In genomic region chr11:128515086-128515485, GRCh38 we compare ENCODE assay signal across 16 cellular contexts.
DNase-seq lines count a peak whose midpoint lies in the region; ATAC-seq, FAIRE-seq and TF ChIP-seq lines count a peak whose summit lies in the region.
"Had no signal": no experiment of that assay in that cellular context is flagged by ENCODE, and none has a peak within 500 bp of the region (broad histone marks: within the 10 kb centered on the region; RNA-seq: fewer than 3 reads in every experiment).

No MANE protein-coding gene starts in this region.

- WGBS in SK-N-SH (ENCODE audit: low lambda C conversion rate): 87% methylated on average over 6 of the region's 6 CpGs

- ATAC-seq in SK-N-SH treated with all-trans-retinoic acid at 6 μM for 48 hours: no peak
- no peak for ATAC-seq in HG03378 (IDR thresholded peaks at IDR 0.05; ENCODE audit: unreplicated experiment)

- CTCF ChIA-PET in SK-N-SH (lab: Yijun Ruan, JAX) (interaction anchor here (2.4 kb wide), 1 partner anchor 117 kb away, joined by 6 read pairs; no protein-coding TSS in a partner anchor), OCI-LY7 (lab: Charles Lee; ENCODE audit: unreplicated experiment) (interaction anchor here (1.1 kb wide), 1 partner anchor 17 kb away, joined by 5 read pairs; no protein-coding TSS in a partner anchor)

- H3K9me2 ChIP-seq in SK-N-SH (no peaks in the 10 kb centered on the region), OCI-LY7 (ENCODE audit: insufficient read depth, low read length) (no peaks in the 10 kb centered on the region)

- no peak overlapping the region for H2AFZ ChIP-seq in SK-N-SH (ENCODE audit: low read depth)
- H2AFZ ChIP-seq in OCI-LY7 (ENCODE audit: low read length): no peak overlapping the region

- H3K79me2 ChIP-seq in SK-N-SH (ENCODE audit: insufficient read depth) (peaks cover 100% of the 10 kb centered on the region), OCI-LY7 (ENCODE audit: insufficient read depth, low read depth, low read length) (peaks cover 100% of the 10 kb centered on the region)

- TF ChIP-seq RAD21 in SK-N-SH (IDR thresholded peaks at IDR 0.05; ENCODE audit: low read length): no peak

- H3K36me3 ChIP-seq in SK-N-SH (replicated peaks in 1 of 2; ENCODE audit: control insufficient read depth in 1 of 2, insufficient read depth in 2 of 2, low read length in 1 of 2): peaks cover 18 to 19% of the 10 kb centered on the region in 2 experiments
- H3K36me3 ChIP-seq in OCI-LY7 (ENCODE audit: insufficient read depth, low read length): peaks cover 100% of the 10 kb centered on the region

- H3K4me1 ChIP-seq in SK-N-SH (ENCODE audit: control insufficient read depth in 1 of 2, insufficient read depth in 2 of 2, low read depth in 1 of 2, low read length in 1 of 2) (peaks cover 26 to 36% of the 10 kb centered on the region in 2 experiments), OCI-LY7 (ENCODE audit: insufficient read depth, low read length, poor library complexity, severe bottlenecking) (peaks cover 76% of the 10 kb centered on the region)

- H3K4me3 ChIP-seq in SK-N-SH (ENCODE audit: low read depth in 2 of 2, low read length in 1 of 2) (no peak overlapping the region), OCI-LY7 (ENCODE audit: low read depth, low read length, poor library complexity, severe bottlenecking) (peak overlapping the region; percentile 98), skin epidermis (peak overlapping the region in 4 of 7 experiments; percentile 54 to 90 (median 70))
- H3K4me3 ChIP-seq: smooth muscle cell had no signal

- H4K20me1 ChIP-seq in SK-N-SH (ENCODE audit: insufficient read depth): peaks cover 97% of the 10 kb centered on the region
- peaks cover 87% of the 10 kb centered on the region for H4K20me1 ChIP-seq in OCI-LY7 (ENCODE audit: insufficient read depth, low read length)

- peaks cover 93% of the 10 kb centered on the region for H3K4me1 Mint-ChIP-seq in chondrocyte (ENCODE audit: low read depth)

- BruUV-seq in OCI-LY7 (replicated peaks; lab: Mats Ljungman, UMichigan): no TSS peak

- no peak overlapping the region for H3K9ac ChIP-seq in SK-N-SH

- FAIRE-seq in frontal cortex (lab: Jason Lieb, UNC): no peak
- FAIRE-seq: GM18507 had no signal

- no peaks in the 10 kb centered on the region for H3K27me3 Mint-ChIP-seq in chondrocyte (ENCODE audit: low read depth)

- H3K9me3 ChIP-seq in SK-N-SH (no peaks in the 10 kb centered on the region), OCI-LY7 (ENCODE audit: low read length) (no peaks in the 10 kb centered on the region)

- H3K27ac Mint-ChIP-seq in chondrocyte (ENCODE audit: unreplicated experiment): peak overlapping the region; percentile 85
- H3K27ac Mint-ChIP-seq: nephron progenitor cell had no signal

- H3K27me3 ChIP-seq in SK-N-SH (ENCODE audit: insufficient read depth): no peaks in the 10 kb centered on the region

- 0 out of 4 replicates have a peak overlapping the region, but pooled peaks of 1 of the 2 experiments have one; percentile 2 for H3K27ac ChIP-seq in SK-N-SH (ENCODE audit: low read depth in 2 of 2, low read length in 1 of 2)
- peak overlapping the region; percentile 79 for H3K27ac ChIP-seq in OCI-LY7 (ENCODE audit: low read depth, low read length, poor library complexity, severe bottlenecking)
- peak overlapping the region in 7 of 21 experiments; percentile 10 to 99 (median 74) for H3K27ac ChIP-seq in skin epidermis
- H3K27ac ChIP-seq: 22Rv1 had no signal

- no peaks in the 10 kb centered on the region for H3K9me3 Mint-ChIP-seq in chondrocyte (ENCODE audit: low read depth)
- H3K9me3 Mint-ChIP-seq: nephron progenitor cell had no signal

- POLR2A ChIA-PET in SK-N-SH (lab: Yijun Ruan, JAX) (no interaction called here), OCI-LY7 (lab: Charles Lee) (interaction anchor here (0.5 to 7.5 kb wide), 6 partner anchors 13 to 113 kb away, joined by 3 to 184 read pairs (median 5); no protein-coding TSS in a partner anchor)

- peaks cover 11% of the 10 kb centered on the region for H3F3A ChIP-seq in SK-N-SH (replicated peaks; ENCODE audit: insufficient read depth)

- intact Hi-C loops in OCI-LY7 (cut with micrococcal nuclease; ENCODE audit: unreplicated experiment): no loop called here

- TF ChIP-seq EP300 in SK-N-SH (IDR thresholded peaks at IDR 0.05; ENCODE audit: borderline replicate concordance in 1 of 2, low read depth in 1 of 2, low read length in 1 of 2): no peak

- H3K4me3 Mint-ChIP-seq in chondrocyte (ENCODE audit: unreplicated experiment): no peak overlapping the region
- H3K4me3 Mint-ChIP-seq: nephron progenitor cell had no signal

- peak overlapping the region; percentile 18; the same call in 1 of the 2 replicates for H3K4me2 ChIP-seq in SK-N-SH
- peak overlapping the region; percentile 95 for H3K4me2 ChIP-seq in OCI-LY7 (ENCODE audit: low read length)
- H3K4me2 ChIP-seq: smooth muscle cell had no signal

- DNase-seq in SK-N-SH: no peak
- DNase-seq in OCI-LY7 (ENCODE audit: low spot score): no peak
- DNase-seq in chondrocyte (ENCODE audit: low spot score): no peak
- DNase-seq in C1 segment of cervical spinal cord (lab: John Stamatoyannopoulos, UW): no peak
- no peak for DNase-seq in frontal cortex (ENCODE audit: low spot score in 2 of 2)
- DNase-seq: activated CD4-positive, alpha-beta T cell treated with anti-CD3 and anti-CD28 coated beads for 4 hours; MM.1S; NCI-H345; nephron progenitor cell; SIG-M5 had no signal

- H3K36me3 Mint-ChIP-seq in chondrocyte (ENCODE audit: low read depth): peaks cover 10% of the 10 kb centered on the region

- TF ChIP-seq CTCF in SK-N-SH (IDR thresholded peaks at IDR 0.05): no peak
- no peak for TF ChIP-seq CTCF in OCI-LY7 (conservative IDR thresholded peaks at IDR 0.05; ENCODE audit: low read length)
- no peak for TF ChIP-seq CTCF in chondrocyte (IDR thresholded peaks at IDR 0.05)

TF ChIP-seq in SK-N-SH, 30 proteins besides CTCF, POLR2A, EP300 and RAD21 (continues in another document):
- TF ChIP-seq, protein P1, sequence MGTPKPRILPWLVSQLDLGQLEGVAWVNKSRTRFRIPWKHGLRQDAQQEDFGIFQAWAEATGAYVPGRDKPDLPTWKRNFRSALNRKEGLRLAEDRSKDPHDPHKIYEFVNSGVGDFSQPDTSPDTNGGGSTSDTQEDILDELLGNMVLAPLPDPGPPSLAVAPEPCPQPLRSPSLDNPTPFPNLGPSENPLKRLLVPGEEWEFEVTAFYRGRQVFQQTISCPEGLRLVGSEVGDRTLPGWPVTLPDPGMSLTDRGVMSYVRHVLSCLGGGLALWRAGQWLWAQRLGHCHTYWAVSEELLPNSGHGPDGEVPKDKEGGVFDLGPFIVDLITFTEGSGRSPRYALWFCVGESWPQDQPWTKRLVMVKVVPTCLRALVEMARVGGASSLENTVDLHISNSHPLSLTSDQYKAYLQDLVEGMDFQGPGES (IDR thresholded peaks at IDR 0.05; ENCODE audit: low read depth, low read length): no peak
- TF ChIP-seq NRF1 (IDR thresholded peaks at IDR 0.05; ENCODE audit: low read depth, low read length): no peak
- TF ChIP-seq TCF12 (IDR thresholded peaks at IDR 0.05): no peak
- TF ChIP-seq FOXM1 (IDR thresholded peaks at IDR 0.05; ENCODE audit: low read depth): no peak
- TF ChIP-seq ELF1 (IDR thresholded peaks at IDR 0.05): no peak
- no peak for TF ChIP-seq RXRA (IDR thresholded peaks at IDR 0.05; ENCODE audit: borderline replicate concordance, low read depth)
- TF ChIP-seq TEAD4 (IDR thresholded peaks at IDR 0.05; ENCODE audit: borderline replicate concordance, insufficient read depth): no peak
- no peak for TF ChIP-seq USF1 (IDR thresholded peaks at IDR 0.05; ENCODE audit: borderline replicate concordance, low read depth)
- TF ChIP-seq POLR2AphosphoS5 (IDR thresholded peaks at IDR 0.05; ENCODE audit: low read depth, low read length): no peak
- no peak for TF ChIP-seq GATA2 (CRISPR knock-in tag; IDR thresholded peaks at IDR 0.05)
- TF ChIP-seq MEF2A (IDR thresholded peaks at IDR 0.05; ENCODE audit: borderline replicate concordance, low read depth): no peak
- TF ChIP-seq SMC3 (IDR thresholded peaks at IDR 0.05; ENCODE audit: low read depth, low read length): no peak

TF ChIP-seq in SK-N-SH treated with all-trans-retinoic acid at 6 μM for 48 hours, 23 proteins besides CTCF, POLR2A, EP300 and RAD21:
- TF ChIP-seq SNAI2 (CRISPR knock-in tag; IDR thresholded peaks at IDR 0.05) (no peak), ZFP30 (CRISPR knock-in tag; IDR thresholded peaks at IDR 0.05) (no peak), ZNF565 (CRISPR knock-in tag; conservative IDR thresholded peaks at IDR 0.05; ENCODE audit: low read depth) (no peak), ARNTL (CRISPR knock-in tag; IDR thresholded peaks at IDR 0.05; ENCODE audit: borderline replicate concordance, low read depth) (no peak), ISL1 (CRISPR knock-in tag; IDR thresholded peaks at IDR 0.05) (no peak), GLIS3 (CRISPR knock-in tag; IDR thresholded peaks at IDR 0.05) (no peak), POU6F1 (CRISPR knock-in tag; IDR thresholded peaks at IDR 0.05; ENCODE audit: borderline replicate concordance, low read depth) (no peak), CSRNP3 (CRISPR knock-in tag; IDR thresholded peaks at IDR 0.05) (no peak), RARB (CRISPR knock-in tag; IDR thresholded peaks at IDR 0.05) (no peak)
TF ChIP-seq in SK-N-SH treated with all-trans-retinoic acid at 6 μM for 48 hours: peak in this region for 0.

Comparison
In these comparisons a context has a peak if more than half of its experiments do, and no peak if none do; other contexts are left out.
1. H3K4me3 ChIP-seq: peak in OCI-LY7 (single experiment) and skin epidermis (4 of 7); none in SK-N-SH (0 of 2).